In genomic region chr1:59332983-59333382, GRCh38 we compare ENCODE assay signal across 11 cellular contexts. TPM values are rescaled to one million over a fixed set of nuclear protein-coding genes. Genes with fewer than 3 reads are reported as not detected.
A peak's percentile ranks its signal among the peaks of the same experiment; 100 is the strongest.
DNase-seq lines count a peak whose midpoint lies in the region; ATAC-seq and TF ChIP-seq lines count a peak whose summit lies in the region.
"Had no signal": no experiment of that assay in that cellular context is flagged by ENCODE, and none has a peak within 500 bp of the region (broad histone marks: within the 10 kb centered on the region; RNA-seq: fewer than 3 reads in every experiment).

No MANE protein-coding gene starts in this region.

- no peak overlapping the region for H3K9ac ChIP-seq in mammary epithelial cell (ENCODE audit: insufficient read depth, low read length)

- TF ChIP-seq CTCF in mammary epithelial cell (conservative IDR thresholded peaks at IDR 0.05 in 1 of 2, IDR thresholded peaks at IDR 0.05 in 1 of 2; ENCODE audit: extremely low read depth in 1 of 2, insufficient read depth in 1 of 2, low read depth in 1 of 2, low read length in 2 of 2): no peak
- no peak for TF ChIP-seq CTCF in Peyer's patch (IDR thresholded peaks at IDR 0.05)

- dilution Hi-C loops in mammary epithelial cell (cut with HindIII; ENCODE audit: low sequenced_read_pairs): no loop called here

- H3K4me3 ChIP-seq in MG63: no peak overlapping the region
- no peak overlapping the region for H3K4me3 ChIP-seq in mammary epithelial cell (replicated peaks in 1 of 3; ENCODE audit: insufficient read depth in 1 of 3, low read depth in 2 of 3, low read length in 3 of 3)
- no peak overlapping the region for H3K4me3 ChIP-seq in Peyer's patch
- H3K4me3 ChIP-seq: right lobe of liver, SJCRH30, thyroid gland had no signal

- DNase-seq in stimulated activated CD4-positive, alpha-beta T cell treated with anti-CD3 and anti-CD28 coated beads, Interleukin-1b, Interleukin-23, amount 100 ng/mL, for 48 hours: peak; percentile 13
- DNase-seq in stimulated activated CD4-positive, alpha-beta T cell treated with anti-CD3 and anti-CD28 coated beads, Interleukin-12 subunit alpha, Interleukin-12 subunit beta, amount 100 ng/mL, for 4 hours: no peak
- DNase-seq in MG63 (peak; percentile 14), mammary epithelial cell (peak; percentile 80), GM19240 (ENCODE audit: insufficient read length, low spot score) (no peak), Peyer's patch (no peak)
- no peak for DNase-seq in stimulated activated naive CD4-positive, alpha-beta T cell (lab: John Stamatoyannopoulos, UW)
- DNase-seq: right lobe of liver, SJCRH30, thyroid gland had no signal

- CTCF ChIA-PET in mammary epithelial cell (lab: Charles Lee; ENCODE audit: low non-redundant PET): no interaction called here

- in situ Hi-C loops in mammary epithelial cell (cut with MboI; ENCODE audit: low sequenced_read_pairs in 2 of 2): no loop called here

- no peaks in the 10 kb centered on the region for H3K79me2 ChIP-seq in mammary epithelial cell (ENCODE audit: insufficient read depth, low read length)

- H3K9me3 ChIP-seq in MG63 (no peaks in the 10 kb centered on the region), mammary epithelial cell (replicated peaks; ENCODE audit: insufficient read depth, low read length) (no peaks in the 10 kb centered on the region), Peyer's patch (no peaks in the 10 kb centered on the region)
- H3K9me3 ChIP-seq: right lobe of liver, SJCRH30, thyroid gland had no signal

- H3K36me3 ChIP-seq in MG63 (no peaks in the 10 kb centered on the region; the same call in 1 of the 2 replicates), mammary epithelial cell (ENCODE audit: insufficient read depth, low read length) (no peaks in the 10 kb centered on the region), Peyer's patch (no peaks in the 10 kb centered on the region)
- H3K36me3 ChIP-seq: right lobe of liver, SJCRH30, thyroid gland had no signal

- H3K27me3 ChIP-seq in MG63 (no peaks in the 10 kb centered on the region), mammary epithelial cell (ENCODE audit: insufficient read depth, low read length) (no peaks in the 10 kb centered on the region), Peyer's patch (no peaks in the 10 kb centered on the region)
- H3K27me3 ChIP-seq: right lobe of liver, SJCRH30, thyroid gland had no signal

- H3K27ac ChIP-seq in mammary epithelial cell (ENCODE audit: insufficient read depth, low read depth, low read length) (peak overlapping the region; percentile 67), Peyer's patch (no peak overlapping the region)
- H3K27ac ChIP-seq: right lobe of liver, SJCRH30, thyroid gland had no signal

- no peaks in the 10 kb centered on the region for H4K20me1 ChIP-seq in mammary epithelial cell (ENCODE audit: insufficient read depth, low read length)

- no TSS peak for BruUV-seq in mammary epithelial cell (replicated peaks; lab: Mats Ljungman, UMichigan)

- H3K4me1 ChIP-seq in mammary epithelial cell (ENCODE audit: insufficient read depth, low read length): peaks cover 38% of the 10 kb centered on the region
- H3K4me1 ChIP-seq in Peyer's patch: no peaks in the 10 kb centered on the region
- H3K4me1 ChIP-seq: right lobe of liver, SJCRH30, thyroid gland had no signal

- no peak for ATAC-seq in HG03342 (IDR thresholded peaks at IDR 0.05; ENCODE audit: unreplicated experiment)

- no peak for TF ChIP-seq POLR2A in Peyer's patch (IDR thresholded peaks at IDR 0.05)

- peak overlapping the region; percentile 18 for H3K4me2 ChIP-seq in mammary epithelial cell (ENCODE audit: insufficient read depth, low read depth, low read length)

- no peak overlapping the region for H2AFZ ChIP-seq in mammary epithelial cell (ENCODE audit: low read depth, low read length)

- intact Hi-C loops in mammary epithelial cell (cut with micrococcal nuclease): loop anchor here (5.0 kb wide), 1 partner anchor 234 kb away; no protein-coding TSS in a partner anchor

RNA-seq across cellular contexts. Expression of gene FGGY, which starts 36.1 kb away (rescaled TPM):
- total RNA-seq in MG63 (2014; rRNA removed; shearing (Covaris generic); ENCODE audit: low replicate concordance): 15.4 and 17.9 TPM in 2 replicates
- 10 to 100 TPM; 10.3 to 14.7 TPM for total RNA-seq in mammary epithelial cell
- 8.0 TPM for polyA plus RNA-seq in mammary epithelial cell
- 22.5 TPM for polyA minus RNA-seq in mammary epithelial cell
- total RNA-seq in Peyer's patch: 100 to 1,000 TPM in 1 of 4 donors, 10 to 100 TPM in 3; 18.9 to 102 (median 33.6) TPM

Comparison
In these comparisons a context has a peak if more than half of its experiments do, and no peak if none do; other contexts are left out.
1. DNase-seq: peak in stimulated activated CD4-positive, alpha-beta T cell treated with anti-CD3 and anti-CD28 coated beads, Interleukin-1b, Interleukin-23, amount 100 ng/mL, for 48 hours (single experiment), MG63 (single experiment) and mammary epithelial cell (single experiment); none in stimulated activated CD4-positive, alpha-beta T cell treated with anti-CD3 and anti-CD28 coated beads, Interleukin-12 subunit alpha, Interleukin-12 subunit beta, amount 100 ng/mL, for 4 hours (single experiment), GM19240 (single experiment), stimulated activated naive CD4-positive, alpha-beta T cell (0 of 6) and Peyer's patch (0 of 3).